In the genomic region with DNA sequence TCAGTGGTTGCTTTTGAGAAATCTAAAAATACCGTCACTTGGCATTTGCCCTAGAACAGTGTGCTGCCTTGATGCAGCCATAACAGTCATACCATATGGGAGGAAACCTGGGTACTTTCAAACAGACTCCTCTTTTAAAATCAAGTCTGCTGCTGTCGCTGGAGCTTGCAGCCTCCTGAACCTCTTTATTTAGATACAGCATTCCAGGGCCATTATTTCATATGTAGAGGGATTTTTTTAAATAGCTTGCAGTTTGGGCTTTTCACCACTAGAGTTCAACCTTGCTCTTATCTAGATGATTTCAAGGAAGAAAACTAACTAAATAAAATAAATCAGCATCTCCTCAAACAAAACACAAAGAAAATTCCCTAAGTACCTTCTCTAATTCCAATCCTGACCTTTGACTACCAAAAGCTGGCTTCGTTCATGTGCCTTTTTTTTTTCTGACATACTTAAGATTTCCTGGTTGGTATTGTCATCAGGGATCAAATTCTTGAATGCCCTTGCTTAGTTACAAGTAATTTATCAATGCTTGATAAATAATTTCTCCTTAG, we compare ENCODE assay signal across 7 cellular contexts.
DNase-seq lines count a peak whose midpoint lies in the region; ATAC-seq and TF ChIP-seq lines count a peak whose summit lies in the region.

No MANE protein-coding gene starts in this region.

- no peak overlapping the region for H3K27ac ChIP-seq in left lung

- no peak overlapping the region for H3K27ac Mint-ChIP-seq in immature natural killer cell
- no peak overlapping the region for H3K27ac Mint-ChIP-seq in activated naive CD8-positive, alpha-beta T cell treated with anti-CD3 and anti-CD28 coated beads for 36 hours

- H3K4me3 ChIP-seq in left lung: no peak overlapping the region

- no peaks in the 10 kb centered on the region for H3K4me1 ChIP-seq in left lung

- peak; percentile 78 for TF ChIP-seq CTCF in LNCAP (IDR thresholded peaks at IDR 0.05)
- peak; percentile 35 to 55 for TF ChIP-seq CTCF in left lung (IDR thresholded peaks at IDR 0.05)

- ATAC-seq in left lung: peak; percentile 70

- no peak overlapping the region for H3K4me3 Mint-ChIP-seq in immature natural killer cell
- no peak overlapping the region for H3K4me3 Mint-ChIP-seq in activated naive CD8-positive, alpha-beta T cell treated with anti-CD3 and anti-CD28 coated beads for 36 hours

- H3K27me3 Mint-ChIP-seq in immature natural killer cell (ENCODE audit: low read depth in 3 of 3): peaks cover 0 to 2% (median 2%) of the 10 kb centered on the region in 3 donors
- H3K27me3 Mint-ChIP-seq in activated naive CD8-positive, alpha-beta T cell treated with anti-CD3 and anti-CD28 coated beads for 36 hours: peaks cover 13% of the 10 kb centered on the region

- peaks cover 0 to 12% of the 10 kb centered on the region in 2 donors for H3K27me3 ChIP-seq in left lung

- H3K9me3 ChIP-seq in left lung: no peaks in the 10 kb centered on the region

- DNase-seq in GM04504 (ENCODE audit: low read depth): peak; percentile 30
- DNase-seq in astrocyte of the hippocampus (ENCODE audit: low read depth, low spot score): peak; percentile 75
- no peak for DNase-seq in left lung
- no peak for DNase-seq in immature natural killer cell
- no peak for DNase-seq in stimulated activated CD4-positive, alpha-beta T cell treated with anti-CD3 and anti-CD28 coated beads, Interleukin-2, amount 100 ng/mL, for 48 hours
- DNase-seq in activated naive CD8-positive, alpha-beta T cell treated with anti-CD3 and anti-CD28 coated beads for 36 hours: no peak

- intact Hi-C loops in left lung (cut with DNase I): loop anchor here in 1 of 2 donors (10.0 kb wide), 1 partner anchor 1765 kb away; no protein-coding TSS in a partner anchor

- no peaks in the 10 kb centered on the region for H3K36me3 ChIP-seq in left lung

- peaks cover 0 to 4% of the 10 kb centered on the region in 2 donors for H3K4me1 Mint-ChIP-seq in immature natural killer cell
- H3K4me1 Mint-ChIP-seq in activated naive CD8-positive, alpha-beta T cell treated with anti-CD3 and anti-CD28 coated beads for 36 hours: peaks cover 5% of the 10 kb centered on the region

- H3K9me3 Mint-ChIP-seq in immature natural killer cell: no peaks in the 10 kb centered on the region
- no peaks in the 10 kb centered on the region for H3K9me3 Mint-ChIP-seq in activated naive CD8-positive, alpha-beta T cell treated with anti-CD3 and anti-CD28 coated beads for 36 hours

- H3K36me3 Mint-ChIP-seq in immature natural killer cell: no peaks in the 10 kb centered on the region
- H3K36me3 Mint-ChIP-seq in activated naive CD8-positive, alpha-beta T cell treated with anti-CD3 and anti-CD28 coated beads for 36 hours: no peaks in the 10 kb centered on the region

Comparison
In these comparisons a context has a peak if more than half of its experiments do, and no peak if none do; other contexts are left out.
1. DNase-seq: peak in GM04504 (single experiment) and astrocyte of the hippocampus (single experiment); none in left lung (0 of 2), immature natural killer cell (0 of 3), stimulated activated CD4-positive, alpha-beta T cell treated with anti-CD3 and anti-CD28 coated beads, Interleukin-2, amount 100 ng/mL, for 48 hours (0 of 2) and activated naive CD8-positive, alpha-beta T cell treated with anti-CD3 and anti-CD28 coated beads for 36 hours (single experiment).